Comparison of ENCODE assay signal across 11 cellular contexts in the genomic region with DNA sequence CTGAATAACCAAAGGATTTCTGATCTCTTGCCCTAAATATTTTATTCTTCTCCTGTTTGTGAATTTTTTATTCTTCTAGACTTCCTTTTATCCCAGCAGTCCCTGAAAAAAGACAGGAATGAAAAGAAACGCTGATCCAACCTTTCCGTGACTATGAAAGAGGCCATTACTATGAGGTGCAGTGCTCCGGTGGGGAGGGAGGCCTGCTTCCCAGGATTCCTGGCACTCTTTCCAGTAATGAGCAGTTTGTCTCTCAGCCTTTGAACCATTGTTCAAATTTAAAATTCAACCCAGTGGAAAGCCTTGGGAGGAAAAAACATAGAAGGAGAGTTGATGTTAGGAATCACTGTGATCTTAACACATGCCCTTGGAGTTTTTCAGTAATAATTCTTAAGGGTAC. TPM values are rescaled to one million over a fixed set of nuclear protein-coding genes. Genes with fewer than 3 reads are reported as not detected.
DNase-seq lines count a peak whose midpoint lies in the region; ATAC-seq, FAIRE-seq and TF ChIP-seq lines count a peak whose summit lies in the region.
"Had no signal": no experiment of that assay in that cellular context is flagged by ENCODE, and none has a peak within 500 bp of the region (broad histone marks: within the 10 kb centered on the region; RNA-seq: fewer than 3 reads in every experiment).

No MANE protein-coding gene starts in this region.

- TF ChIP-seq EP300 in transverse colon (IDR thresholded peaks at IDR 0.05; ENCODE audit: low read depth): no peak

- no peaks in the 10 kb centered on the region for H3K9me3 ChIP-seq in heart left ventricle
- no peaks in the 10 kb centered on the region for H3K9me3 ChIP-seq in esophagus squamous epithelium
- no peaks in the 10 kb centered on the region for H3K9me3 ChIP-seq in transverse colon

- intact Hi-C loops in heart left ventricle (cut with DNase I) (no loop called here), left cardiac atrium (cut with DNase I) (no loop called here), esophagus squamous epithelium (cut with DNase I) (no loop called here), transverse colon (cut with DNase I; ENCODE audit: low total_unique reads) (no loop called here)

- H3K27me3 Mint-ChIP-seq in nephron progenitor cell (ENCODE audit: low read depth, poor library complexity): no peaks in the 10 kb centered on the region

- H3K27ac Mint-ChIP-seq in nephron progenitor cell: peak overlapping the region; percentile 8

- FAIRE-seq in urothelium cell line (lab: Jason Lieb, UNC): no peak

- H3K36me3 ChIP-seq in heart left ventricle (peaks cover 0 to 15% (median 4%) of the 10 kb centered on the region in 9 donors), esophagus squamous epithelium (peaks cover 0 to 19% (median 0%) of the 10 kb centered on the region in 3 donors), transverse colon (no peaks in the 10 kb centered on the region)

- ATAC-seq in heart left ventricle: no peak
- no peak for ATAC-seq in left cardiac atrium
- ATAC-seq in HG03108 (IDR thresholded peaks at IDR 0.05; ENCODE audit: unreplicated experiment): no peak
- ATAC-seq: activated CD4-positive, CD25-positive, alpha-beta regulatory T cell treated with anti-CD3 and anti-CD28 coated beads, Interleukin-2, amount 50 U/mL, for 24 hours had no signal

- 18 to 27% (median 21%) methylated on average over 3 of the region's 3 CpGs for WGBS in heart left ventricle, 4 donors
- WGBS in esophagus squamous epithelium, 2 donors: 54 to 78% methylated on average over 3 of the region's 3 CpGs
- 58 to 70% methylated on average over 3 of the region's 3 CpGs for WGBS in transverse colon (ENCODE audit: low coverage in 1 of 2), 2 donors

- no peaks in the 10 kb centered on the region for H3K27me3 ChIP-seq in heart left ventricle
- no peaks in the 10 kb centered on the region for H3K27me3 ChIP-seq in esophagus squamous epithelium
- no peaks in the 10 kb centered on the region for H3K27me3 ChIP-seq in transverse colon

- H3K4me3 Mint-ChIP-seq in nephron progenitor cell: no peak overlapping the region

- DNase-seq in heart left ventricle (no peak), left cardiac atrium (no peak), esophagus squamous epithelium (lab: John Stamatoyannopoulos, UW) (no peak), nephron progenitor cell (no peak), transverse colon (no peak), urothelium cell line (ENCODE audit: low spot score) (no peak), cerebellar nuclear complex (lab: John Stamatoyannopoulos, UW) (no peak)
- DNase-seq: DMS79 treated with DMSO at 0.1 percent for 48 hours, NCI-H2107 had no signal

- H3K27ac ChIP-seq in heart left ventricle (peak overlapping the region in 11 of 12 donors; percentile 41 to 73 (median 62)), esophagus squamous epithelium (peak overlapping the region in 3 of 4 donors; percentile 40 to 73 (median 52)), transverse colon (peak overlapping the region; percentile 93 to 99 (median 96))

- H3K4me3 ChIP-seq in heart left ventricle (peak overlapping the region in 3 of 12 donors; percentile 4 to 11 (median 11)), esophagus squamous epithelium (no peak overlapping the region), transverse colon (no peak overlapping the region)

- in situ Hi-C loops in transverse colon (cut with MboI; ENCODE audit: low pct_ligation_motif_present in 1 of 4, low pct_unique_long_range_greater_than_20kb in 1 of 4, low sequenced_read_pairs in 3 of 4): loop anchor here in 1 of 4 donors (5.0 kb wide), 1 partner anchor 53 kb away; no protein-coding TSS in a partner anchor

- H3K4me1 ChIP-seq in heart left ventricle (peaks cover 19 to 85% (median 68%) of the 10 kb centered on the region in 12 donors), esophagus squamous epithelium (peaks cover 27 to 91% (median 38%) of the 10 kb centered on the region in 3 donors), transverse colon (peaks cover 26 to 62% (median 44%) of the 10 kb centered on the region in 4 donors)

- peaks cover 89% of the 10 kb centered on the region for H3K4me1 Mint-ChIP-seq in nephron progenitor cell

- peaks cover 5% of the 10 kb centered on the region for H3K36me3 Mint-ChIP-seq in nephron progenitor cell (ENCODE audit: low read depth)

- TF ChIP-seq CTCF in heart left ventricle (IDR thresholded peaks at IDR 0.05) (no peak), esophagus squamous epithelium (IDR thresholded peaks at IDR 0.05) (no peak), nephron progenitor cell (IDR thresholded peaks at IDR 0.05) (no peak), transverse colon (IDR thresholded peaks at IDR 0.05) (no peak)

- no peaks in the 10 kb centered on the region for H3K9me3 Mint-ChIP-seq in nephron progenitor cell

- TF ChIP-seq POLR2A in heart left ventricle (IDR thresholded peaks at IDR 0.05) (no peak), esophagus squamous epithelium (IDR thresholded peaks at IDR 0.05) (no peak), transverse colon (IDR thresholded peaks at IDR 0.05) (no peak)

RNA-seq across cellular contexts. Expression of a gene that starts 5.9 kb away (rescaled TPM):
- 10 to 100 TPM; 12.8 to 22.7 (median 18.4) TPM for total RNA-seq in heart left ventricle
- 10 to 100 TPM; 19.9 to 23.4 TPM for polyA plus RNA-seq in heart left ventricle
- total RNA-seq in left cardiac atrium: 10 to 100 TPM; 15.7 to 25.0 TPM
- total RNA-seq in esophagus squamous epithelium: 10 to 100 TPM; 21.6 to 40.6 (median 26.5) TPM
- total RNA-seq in transverse colon: 10 to 100 TPM; 12.1 to 40.3 (median 16.5) TPM
